Comparison of ENCODE assay signal across 31 cellular contexts in the genomic region with DNA sequence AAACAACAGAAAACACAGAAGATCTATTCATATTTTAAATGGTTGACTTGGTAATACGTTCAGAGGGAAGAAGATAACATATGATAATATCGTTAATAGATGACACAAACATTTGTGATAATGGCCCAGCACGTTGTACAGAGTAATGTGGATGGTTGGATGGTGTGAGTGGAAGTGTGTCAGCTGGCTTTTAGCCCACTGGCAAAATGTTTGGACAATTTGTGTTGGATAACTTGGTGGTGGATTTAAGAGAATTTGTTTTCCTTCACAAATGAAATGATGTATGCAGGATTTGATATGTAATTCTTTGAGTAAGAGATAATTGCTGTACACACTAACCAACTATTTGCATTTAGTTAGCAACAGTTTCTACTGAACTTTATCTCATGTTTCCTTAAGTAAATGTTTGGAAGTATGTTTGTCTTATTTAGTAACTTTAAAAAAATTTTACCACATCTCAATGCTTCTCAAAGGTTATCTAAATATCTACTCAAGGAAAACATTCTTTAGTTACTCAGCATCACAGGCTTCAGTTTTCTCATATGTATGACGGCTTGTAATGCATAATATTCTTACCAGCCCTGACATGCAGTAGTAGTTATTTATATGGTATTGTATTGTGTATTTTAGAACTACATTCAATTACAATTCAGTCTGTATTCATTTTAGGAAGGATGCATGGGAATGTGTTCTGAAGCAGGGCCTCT.
DNase-seq lines count a peak whose midpoint lies in the region; ATAC-seq and TF ChIP-seq lines count a peak whose summit lies in the region.
"Had no signal": no experiment of that assay in that cellular context is flagged by ENCODE, and none has a peak within 500 bp of the region (broad histone marks: within the 10 kb centered on the region; RNA-seq: fewer than 3 reads in every experiment).

No MANE protein-coding gene starts in this region.

- H3K9me3 Mint-ChIP-seq in osteocyte (ENCODE audit: unreplicated experiment): peaks cover 10% of the 10 kb centered on the region
- H3K9me3 Mint-ChIP-seq: activated CD8-positive, alpha-beta T cell treated with anti-CD3 and anti-CD28 coated beads for 36 hours; naive B cell; T-helper 2 cell treated with Interferon-gamma antibody and Interleukin-4, amounts not matched to agents 5 μg/mL and 100 μg/mL, for 36 hours had no signal

- H3K27me3 ChIP-seq in fibroblast of lung (ENCODE audit: control insufficient read depth, insufficient read depth, low read length) (no peaks in the 10 kb centered on the region), prostate gland (replicated peaks; ENCODE audit: insufficient read depth) (no peaks in the 10 kb centered on the region), mesendoderm (ENCODE audit: insufficient read depth, low read length, poor library complexity) (no peaks in the 10 kb centered on the region)
- H3K27me3 ChIP-seq: esophagus muscularis mucosa, left lung, Peyer's patch, right lobe of liver, tibial artery had no signal

- H3K4me1 Mint-ChIP-seq in osteocyte (ENCODE audit: unreplicated experiment): peaks cover 32% of the 10 kb centered on the region
- H3K4me1 Mint-ChIP-seq: naive B cell had no signal

- WGBS in prostate gland: 46% methylated on average over 4 of the region's 4 CpGs
- WGBS in mesendoderm (ENCODE audit: extremely low coverage, insufficient coverage, low lambda C conversion rate): no CpG with 5 or more reads among the region's 4 CpGs

- no peak overlapping the region for H2BK120ac ChIP-seq in mesendoderm (ENCODE audit: low read depth, low read length)

- H3K4me3 ChIP-seq in fibroblast of lung (replicated peaks in 1 of 4; ENCODE audit: control extremely low read depth in 1 of 4, insufficient read depth in 1 of 4, low read depth in 3 of 4, low read length in 4 of 4) (no peak overlapping the region), prostate gland (no peak overlapping the region), mesendoderm (ENCODE audit: low read length) (no peak overlapping the region)
- H3K4me3 ChIP-seq: esophagus muscularis mucosa, left lung, Peyer's patch, right lobe of liver, tibial artery had no signal

- TF ChIP-seq CTCF in fibroblast of lung (conservative IDR thresholded peaks at IDR 0.05 in 1 of 2, IDR thresholded peaks at IDR 0.05 in 1 of 2; ENCODE audit: low read depth in 1 of 2, low read length in 2 of 2) (no peak), osteocyte (IDR thresholded peaks at IDR 0.05) (no peak), prostate gland (IDR thresholded peaks at IDR 0.05) (no peak)

- H3K9ac ChIP-seq in fibroblast of lung (ENCODE audit: insufficient read depth, low read length) (no peak overlapping the region), mesendoderm (ENCODE audit: low read length) (no peak overlapping the region)

- H3K79me2 ChIP-seq in fibroblast of lung (ENCODE audit: control insufficient read depth, insufficient read depth, low read length) (no peaks in the 10 kb centered on the region), mesendoderm (ENCODE audit: control insufficient read depth, insufficient read depth, low read length) (no peaks in the 10 kb centered on the region)

- H3K27me3 Mint-ChIP-seq in osteocyte (ENCODE audit: unreplicated experiment): no peaks in the 10 kb centered on the region
- H3K27me3 Mint-ChIP-seq: activated CD8-positive, alpha-beta T cell treated with anti-CD3 and anti-CD28 coated beads for 36 hours; naive B cell had no signal

- no peak overlapping the region for H2BK5ac ChIP-seq in mesendoderm (ENCODE audit: low read length)

- no peak for ATAC-seq in HG03460 (IDR thresholded peaks at IDR 0.05; ENCODE audit: unreplicated experiment)
- ATAC-seq: activated CD8-positive, alpha-beta T cell treated with anti-CD3 and anti-CD28 coated beads for 36 hours; HCT116; left lung; right lobe of liver had no signal

- H4K20me1 ChIP-seq in fibroblast of lung (ENCODE audit: control insufficient read depth, extremely low read depth, insufficient read depth, low read length): no peaks in the 10 kb centered on the region

- H3K9me3 ChIP-seq in fibroblast of lung (ENCODE audit: control insufficient read depth, insufficient read depth, low read depth, low read length) (no peaks in the 10 kb centered on the region), prostate gland (no peaks in the 10 kb centered on the region)
- H3K9me3 ChIP-seq: esophagus muscularis mucosa, left lung, Peyer's patch, right lobe of liver, tibial artery had no signal

- no peak overlapping the region for H4K8ac ChIP-seq in mesendoderm (ENCODE audit: low read depth, low read length)

- H3K4me2 ChIP-seq in fibroblast of lung (ENCODE audit: extremely low read depth, insufficient read depth, low read length) (no peak overlapping the region), mesendoderm (ENCODE audit: low read length) (no peak overlapping the region)

- no peak overlapping the region for H3K4me3 Mint-ChIP-seq in osteocyte (ENCODE audit: unreplicated experiment)
- H3K4me3 Mint-ChIP-seq: activated CD8-positive, alpha-beta T cell treated with anti-CD3 and anti-CD28 coated beads for 36 hours; CD14-positive monocyte; naive B cell; T-helper 2 cell treated with Interferon-gamma antibody and Interleukin-4, amounts not matched to agents 5 μg/mL and 100 μg/mL, for 36 hours had no signal

- intact Hi-C loops in prostate gland (cut with DNase I): no loop called here

- H3K79me1 ChIP-seq in mesendoderm (ENCODE audit: low read length): no peaks in the 10 kb centered on the region

- no peak overlapping the region for H3K18ac ChIP-seq in mesendoderm (ENCODE audit: low read length)

- peak overlapping the region; percentile 46 for H3K27ac Mint-ChIP-seq in osteocyte (ENCODE audit: unreplicated experiment)
- H3K27ac Mint-ChIP-seq: activated CD8-positive, alpha-beta T cell treated with anti-CD3 and anti-CD28 coated beads for 36 hours; CD14-positive monocyte; naive B cell; T-helper 2 cell treated with Interferon-gamma antibody and Interleukin-4, amounts not matched to agents 5 μg/mL and 100 μg/mL, for 36 hours had no signal

- no peaks in the 10 kb centered on the region for H3K36me3 Mint-ChIP-seq in osteocyte (ENCODE audit: unreplicated experiment)
- H3K36me3 Mint-ChIP-seq: CD14-positive monocyte, naive B cell had no signal

- no peak overlapping the region for H3K4ac ChIP-seq in mesendoderm (ENCODE audit: low read depth, low read length)

- H4K5ac ChIP-seq in mesendoderm (ENCODE audit: low read length): no peak overlapping the region

- no peak overlapping the region for H3K27ac ChIP-seq in fibroblast of lung (ENCODE audit: insufficient read depth, low read length)
- H3K27ac ChIP-seq in prostate gland: no peak overlapping the region
- H3K27ac ChIP-seq in mesendoderm (ENCODE audit: low read depth, low read length): no peak overlapping the region
- H3K27ac ChIP-seq: esophagus muscularis mucosa, left lung, Peyer's patch, right lobe of liver, tibial artery had no signal

- DNase-seq in AG08396 (ENCODE audit: low spot score) (peak; percentile 5), amniotic stem cell (lab: John Stamatoyannopoulos, UW) (peak; percentile 53), fibroblast of lung (ENCODE audit: low read depth in 2 of 2) (peak; percentile 63 to 79), osteocyte (ENCODE audit: extremely low spot score, unreplicated experiment) (no peak), RPMI8226 (no peak), prostate gland (ENCODE audit: low spot score) (no peak), mesendoderm (no peak)
- DNase-seq: activated CD8-positive, alpha-beta memory T cell treated with anti-CD3 and anti-CD28 coated beads, Interleukin-2, amount 50 U/mL, for 48 hours; activated CD8-positive, alpha-beta T cell treated with anti-CD3 and anti-CD28 coated beads for 36 hours; activated naive CD4-positive, alpha-beta T cell treated with anti-CD3 and anti-CD28 coated beads, Interleukin-2, amount 50 U/mL, for 16 hours; central memory CD4-positive, alpha-beta T cell; dermis blood vessel endothelial cell; DMS79 treated with DMSO at 0.1 percent for 48 hours; left lung; midbrain; naive B cell; NCI-H1436; NCI-H2081 treated with DMSO at 0.1 percent for 48 hours; NCI-H226; NCI-H69; Peyer's patch; right lobe of liver; SHP77 treated with DMSO at 0.1 percent for 48 hours; stimulated activated CD4-positive, alpha-beta T cell treated with anti-CD3 and anti-CD28 coated beads, Interleukin-12 subunit alpha, Interleukin-12 subunit beta, amount 100 ng/mL, for 4 hours; stimulated activated CD4-positive, alpha-beta T cell treated with anti-CD3 and anti-CD28 coated beads, Interleukin-4, amount 100 ng/mL, for 1 hour; tibial artery had no signal

- H2AK5ac ChIP-seq in mesendoderm (ENCODE audit: low read length): no peak overlapping the region

- no peak for TF ChIP-seq POLR2A in prostate gland (IDR thresholded peaks at IDR 0.05)

- no peak overlapping the region for H2BK15ac ChIP-seq in mesendoderm (replicated peaks; ENCODE audit: low read depth)

- no peak overlapping the region for H3K23ac ChIP-seq in mesendoderm (ENCODE audit: low read length)

- H3K36me3 ChIP-seq in fibroblast of lung (ENCODE audit: control insufficient read depth, insufficient read depth, low read length): no peaks in the 10 kb centered on the region
- H3K36me3 ChIP-seq in prostate gland: no peaks in the 10 kb centered on the region
- H3K36me3 ChIP-seq in mesendoderm (ENCODE audit: control insufficient read depth, insufficient read depth, low read length): no peaks in the 10 kb centered on the region
- H3K36me3 ChIP-seq: esophagus muscularis mucosa, left lung, Peyer's patch, right lobe of liver, tibial artery had no signal

- no peak overlapping the region for H3K56ac ChIP-seq in mesendoderm (ENCODE audit: low read length)

- H2AFZ ChIP-seq in fibroblast of lung (ENCODE audit: low read length): no peak overlapping the region

- no peaks in the 10 kb centered on the region for H3K4me1 ChIP-seq in fibroblast of lung (ENCODE audit: control insufficient read depth, extremely low read depth, insufficient read depth, low read length)
- H3K4me1 ChIP-seq in prostate gland (replicated peaks): no peaks in the 10 kb centered on the region
- H3K4me1 ChIP-seq in mesendoderm (ENCODE audit: control insufficient read depth, low read depth, low read length): no peaks in the 10 kb centered on the region
- H3K4me1 ChIP-seq: esophagus muscularis mucosa, left lung, Peyer's patch, right lobe of liver had no signal

Comparison
In these comparisons a context has a peak if more than half of its experiments do, and no peak if none do; other contexts are left out.
1. DNase-seq: peak in AG08396 (single experiment), amniotic stem cell (single experiment) and fibroblast of lung (2 of 2); none in osteocyte (single experiment), RPMI8226 (single experiment), prostate gland (single experiment) and mesendoderm (single experiment).